Comparison of ENCODE assay signal across 28 cellular contexts in genomic region chr11:22800482-22800881, GRCh38. TPM values are rescaled to one million over a fixed set of nuclear protein-coding genes. Genes with fewer than 3 reads are reported as not detected.
"Had no signal": no experiment of that assay in that cellular context is flagged by ENCODE, and none has a peak within 500 bp of the region (broad histone marks: within the 10 kb centered on the region; RNA-seq: fewer than 3 reads in every experiment).

No MANE protein-coding gene starts in this region.

- DNase-seq: activated CD4-positive, alpha-beta T cell treated with anti-CD3 and anti-CD28 coated beads, Interleukin-2, amount 10 ng/mL, durations not matched to agents 24 days and 14 days; activated CD4-positive, alpha-beta T cell treated with anti-CD3 and anti-CD28 coated beads, Interleukin-2, amount 50 U/mL, for 4 hours; activated CD8-positive, alpha-beta T cell treated with anti-CD3 and anti-CD28 coated beads for 36 hours; activated gamma-delta T cell; activated naive CD4-positive, alpha-beta T cell treated with Interleukin-2 at 50 U/mL for 16 hours; activated T-cell treated with anti-CD3 and anti-CD28 coated beads, Interleukin-2, amount 50 U/mL, for 1 hour; activated T-cell treated with anti-CD3 and anti-CD28 coated beads, Interleukin-2, amount 50 U/mL, for 72 hours; adrenal gland; body of pancreas; NCI-H1092 treated with DMSO at 0.1 percent for 48 hours; NCI-H1436; NCI-H1694; NCI-H2029 treated with DMSO at 0.1 percent for 48 hours; NCI-H446; NCI-H510A treated with DMSO at 0.1 percent for 48 hours; SHP77; SJCRH30; SK-N-SH had no signal

- H3K4me1 ChIP-seq: adrenal gland, body of pancreas, breast epithelium, SJCRH30 had no signal

- H3K4me2 ChIP-seq: SK-N-SH had no signal

- H3K27ac ChIP-seq: adrenal gland, body of pancreas, breast epithelium, SJCRH30 had no signal

- H3K36me3 ChIP-seq: adrenal gland, SJCRH30 had no signal

- H3K9me3 ChIP-seq: adrenal gland, body of pancreas, breast epithelium, SJCRH30, SK-N-SH had no signal

- ATAC-seq: activated CD8-positive, alpha-beta T cell treated with anti-CD3 and anti-CD28 coated beads for 36 hours; activated naive CD4-positive, alpha-beta T cell treated with anti-CD3 and anti-CD28 coated beads, Interleukin-2, amount 50 U/mL, for 72 hours; activated T-cell treated with anti-CD3 and anti-CD28 coated beads, Interleukin-2, amount 50 U/mL, for 72 hours; body of pancreas; Panc1 had no signal

- FAIRE-seq: astrocyte, TTC549 had no signal

- H3K27me3 ChIP-seq: adrenal gland, body of pancreas, breast epithelium, SJCRH30 had no signal

- H3K4me3 ChIP-seq: adrenal gland, body of pancreas, breast epithelium, SJCRH30 had no signal

- H3K9ac ChIP-seq: SK-N-SH had no signal

RNA-seq across cellular contexts. Expression of gene CCDC179, which starts 59.8 kb away (rescaled TPM):
- total RNA-seq: activated CD4-positive, alpha-beta T cell treated with anti-CD3 and anti-CD28 coated beads, Interleukin-2, amount 10 ng/mL, durations not matched to agents 24 days and 14 days; activated CD8-positive, alpha-beta memory T cell treated with anti-CD3 and anti-CD28 coated beads for 36 hours; activated CD8-positive, alpha-beta T cell treated with anti-CD3 and anti-CD28 coated beads for 36 hours; activated naive CD4-positive, alpha-beta T cell treated with anti-CD3 and anti-CD28 coated beads, Interleukin-2, amount 50 U/mL, for 72 hours; activated T-cell treated with anti-CD3 and anti-CD28 coated beads, Interleukin-2, amount 50 U/mL, for 72 hours; activated T-helper 2 cell treated with anti-CD3 and anti-CD28 coated beads, Interferon-gamma antibody, Interleukin-2, Interleukin-4, amounts not matched to agents 10 μg/mL and 5 μg/mL and 100 μg/mL, durations not matched to agents 14 hours and 24 hours and 36 hours; adrenal gland; astrocyte; body of pancreas; breast epithelium; cardiac septum; M059J; RPMI7951; SJCRH30 had no signal
- polyA plus RNA-seq: adrenal gland, SK-N-SH had no signal
